In genomic region chr15:101613130-101614000, GRCh38 we compare ENCODE assay signal across 10 cellular contexts. TPM values are rescaled to one million over a fixed set of nuclear protein-coding genes. Genes with fewer than 3 reads are reported as not detected.
DNase-seq lines count a peak whose midpoint lies in the region; ATAC-seq, FAIRE-seq and TF ChIP-seq lines count a peak whose summit lies in the region.
"Had no signal": no experiment of that assay in that cellular context is flagged by ENCODE, and none has a peak within 500 bp of the region (broad histone marks: within the 10 kb centered on the region; RNA-seq: fewer than 3 reads in every experiment).

No MANE protein-coding gene starts in this region.

- 13 to 46% methylated on average over 9 to 20 of the region's 20 CpGs for WGBS in body of pancreas, 2 donors
- 33 to 100% methylated on average over 1 to 20 of the region's 20 CpGs for WGBS in transverse colon (ENCODE audit: low coverage in 1 of 2), 2 donors

- no peak for FAIRE-seq in kidney (lab: Jason Lieb, UNC)
- FAIRE-seq: A204.1 had no signal

- no peak overlapping the region for H3K27ac ChIP-seq in body of pancreas
- H3K27ac ChIP-seq in kidney (ENCODE audit: low read depth in 2 of 2, low read length in 2 of 2): no peak overlapping the region
- H3K27ac ChIP-seq in transverse colon: no peak overlapping the region

- H3K4me1 ChIP-seq in body of pancreas (peaks cover 27% of the 10 kb centered on the region), kidney (ENCODE audit: control insufficient read depth in 1 of 2, insufficient read depth in 1 of 2, low read depth in 1 of 2, low read length in 2 of 2) (peaks cover 8 to 20% of the 10 kb centered on the region in 2 donors), transverse colon (peaks cover 2 to 19% (median 18%) of the 10 kb centered on the region in 4 donors)

- TF ChIP-seq CTCF in body of pancreas (IDR thresholded peaks at IDR 0.05): no peak
- TF ChIP-seq CTCF in kidney (IDR thresholded peaks at IDR 0.05; ENCODE audit: borderline replicate concordance, extremely low read depth, insufficient read depth): no peak
- TF ChIP-seq CTCF in transverse colon (IDR thresholded peaks at IDR 0.05): no peak

- ATAC-seq in body of pancreas: peak; percentile 13

- no peak overlapping the region for H3K9ac ChIP-seq in kidney (ENCODE audit: low read length in 2 of 2)

- H3K4me3 ChIP-seq in body of pancreas: no peak overlapping the region
- H3K4me3 ChIP-seq in kidney (ENCODE audit: low read length in 2 of 2): no peak overlapping the region
- no peak overlapping the region for H3K4me3 ChIP-seq in transverse colon

- no peaks in the 10 kb centered on the region for H3K36me3 ChIP-seq in body of pancreas (replicated peaks in 1 of 2; ENCODE audit: insufficient read depth in 1 of 2, low read depth in 2 of 2)
- no peaks in the 10 kb centered on the region for H3K36me3 ChIP-seq in kidney (ENCODE audit: control insufficient read depth in 1 of 2, insufficient read depth in 2 of 2, low read length in 2 of 2)
- no peaks in the 10 kb centered on the region for H3K36me3 ChIP-seq in transverse colon

- TF ChIP-seq POLR2A in body of pancreas (IDR thresholded peaks at IDR 0.05): no peak
- no peak for TF ChIP-seq POLR2A in transverse colon (IDR thresholded peaks at IDR 0.05)

- in situ Hi-C loops in transverse colon (cut with MboI; ENCODE audit: low pct_ligation_motif_present in 1 of 4, low pct_unique_long_range_greater_than_20kb in 1 of 4, low sequenced_read_pairs in 3 of 4): no loop called here

- no peaks in the 10 kb centered on the region for H3K27me3 ChIP-seq in body of pancreas
- H3K27me3 ChIP-seq in transverse colon: no peaks in the 10 kb centered on the region

- no peak for TF ChIP-seq EP300 in transverse colon (IDR thresholded peaks at IDR 0.05; ENCODE audit: low read depth)

- H3K9me3 ChIP-seq in body of pancreas (no peaks in the 10 kb centered on the region), kidney (ENCODE audit: control insufficient read depth in 1 of 2, low read length in 2 of 2) (no peaks in the 10 kb centered on the region), transverse colon (no peaks in the 10 kb centered on the region)

- DNase-seq in NCI-H2081 (lab: John Stamatoyannopoulos, UW): peak; percentile 19 to 40
- DNase-seq in NCI-H2081 treated with DMSO at 0.1 percent for 48 hours (lab: John Stamatoyannopoulos, UW): no peak
- DNase-seq in body of pancreas: peak; percentile 59 to 73 (median 70)
- DNase-seq in kidney: peak; percentile 97
- DNase-seq in transverse colon: peak; percentile 80
- no peak for DNase-seq in amniotic stem cell (lab: John Stamatoyannopoulos, UW)
- DNase-seq in NCI-H2029 treated with DMSO at 0.1 percent for 48 hours (lab: John Stamatoyannopoulos, UW): no peak
- DNase-seq in activated naive CD4-positive, alpha-beta T cell (lab: John Stamatoyannopoulos, UW): no peak
- DNase-seq: activated CD4-positive, alpha-beta T cell treated with anti-CD3 and anti-CD28 coated beads, Interleukin-2, amount 50 U/mL, for 48 hours had no signal

- intact Hi-C loops in body of pancreas (cut with DNase I) (no loop called here), kidney (cut with DNase I) (no loop called here), transverse colon (cut with DNase I; ENCODE audit: low total_unique reads) (no loop called here)

RNA-seq across cellular contexts. Expression of gene TM2D3, which starts 38.8 kb away (rescaled TPM):
- total RNA-seq in body of pancreas (10 to 100 TPM; 28.3 to 30.9 TPM), kidney (48.7 TPM), transverse colon (10 to 100 TPM; 13.8 to 46.4 (median 33.6) TPM)
- 47.9 TPM for polyA plus RNA-seq in kidney (ENCODE audit: insufficient read depth, low read depth, low replicate concordance)

Comparison
In these comparisons a context has a peak if more than half of its experiments do, and no peak if none do; other contexts are left out.
1. DNase-seq: peak in NCI-H2081 (2 of 2), body of pancreas (4 of 4), kidney (single experiment) and transverse colon (single experiment); none in NCI-H2081 treated with DMSO at 0.1 percent for 48 hours (single experiment), amniotic stem cell (single experiment), NCI-H2029 treated with DMSO at 0.1 percent for 48 hours (single experiment) and activated naive CD4-positive, alpha-beta T cell (0 of 4).